11 cellular contexts compared by ENCODE assay signal in genomic region chr10:22652988-22653431, GRCh38.
DNase-seq lines count a peak whose midpoint lies in the region; TF ChIP-seq lines count a peak whose summit lies in the region.
"Had no signal": no experiment of that assay in that cellular context is flagged by ENCODE, and none has a peak within 500 bp of the region (broad histone marks: within the 10 kb centered on the region; RNA-seq: fewer than 3 reads in every experiment).

No MANE protein-coding gene starts in this region.

- POLR2A ChIA-PET in activated CD4-positive, alpha-beta memory T cell treated with anti-CD3 and anti-CD28 coated beads, Interleukin-2, amount 10 ng/mL, durations not matched to agents 7 days and 5 days (lab: Charles Lee), result interaction anchor here (1.4 to 7.6 kb wide), 3 partner anchors 10 to 30 kb away, joined by 4 to 86 read pairs (median 21); no protein-coding TSS in a partner anchor
- POLR2A ChIA-PET in MCF 10A (lab: Yijun Ruan, JAX), result no interaction called here
- POLR2A ChIA-PET in SK-N-SH (lab: Yijun Ruan, JAX), result no interaction called here

- peaks cover 4 to 22% of the 10 kb centered on the region in 2 experiments; a peak in 3 of 4 replicates for H3K4me1 ChIP-seq in SK-N-SH (ENCODE audit: control insufficient read depth in 1 of 2, insufficient read depth in 2 of 2, low read depth in 1 of 2, low read length in 1 of 2)

- no peaks in the 10 kb centered on the region for H3K27me3 Mint-ChIP-seq in activated CD4-positive, alpha-beta memory T cell treated with anti-CD3 and anti-CD28 coated beads, Interleukin-2, amount 10 ng/mL, durations not matched to agents 7 days and 5 days
- H3K27me3 Mint-ChIP-seq in immature natural killer cell (ENCODE audit: low read depth in 3 of 3) (peaks cover 5 to 19% (median 8%) of the 10 kb centered on the region in 3 donors), MCF 10A (ENCODE audit: insufficient read depth, unreplicated experiment) (no peaks in the 10 kb centered on the region)

- no peak overlapping the region for H3K27ac ChIP-seq in SK-N-SH (ENCODE audit: low read depth in 2 of 2, low read length in 1 of 2)
- H3K27ac ChIP-seq: A549 had no signal

- H3K4me2 ChIP-seq in SK-N-SH, result no peak overlapping the region
- H3K4me2 ChIP-seq: A549 had no signal

- H3K4me3 Mint-ChIP-seq in activated CD4-positive, alpha-beta memory T cell treated with anti-CD3 and anti-CD28 coated beads, Interleukin-2, amount 10 ng/mL, durations not matched to agents 7 days and 5 days, result peak overlapping the region; percentile 47
- H3K4me3 Mint-ChIP-seq in immature natural killer cell (peak overlapping the region; percentile 77 to 89 (median 86)), MCF 10A (ENCODE audit: unreplicated experiment) (no peak overlapping the region)

- H3K27ac Mint-ChIP-seq in activated CD4-positive, alpha-beta memory T cell treated with anti-CD3 and anti-CD28 coated beads, Interleukin-2, amount 10 ng/mL, durations not matched to agents 7 days and 5 days, result peak overlapping the region; percentile 83
- H3K27ac Mint-ChIP-seq in immature natural killer cell (peak overlapping the region; percentile 91 to 100 (median 94)), MCF 10A (ENCODE audit: low read depth, unreplicated experiment) (no peak overlapping the region)

- DNase-seq in activated CD4-positive, alpha-beta T cell treated with anti-CD3 and anti-CD28 coated beads for 4 hours, result peak; percentile 57 to 65
- DNase-seq in activated CD4-positive, alpha-beta T cell treated with anti-CD3 and anti-CD28 coated beads, Interleukin-2, amount 50 U/mL, for 1 hour, result no peak
- no peak for DNase-seq in activated CD4-positive, alpha-beta memory T cell treated with anti-CD3 and anti-CD28 coated beads, Interleukin-2, amount 10 ng/mL, durations not matched to agents 7 days and 5 days
- peak in 2 of 3 donors; percentile 46 to 51 for DNase-seq in immature natural killer cell
- DNase-seq in stimulated activated naive CD4-positive, alpha-beta T cell treated with Interleukin-2 at 50 U/mL for 16 hours (lab: John Stamatoyannopoulos, UW), result peak; percentile 58
- no peak for DNase-seq in NOMO-1 treated with DMSO at 0.1 percent for 48 hours (lab: John Stamatoyannopoulos, UW; ENCODE audit: unreplicated experiment)
- DNase-seq in MCF 10A (ENCODE audit: unreplicated experiment), result no peak
- DNase-seq in SK-N-SH, result no peak
- DNase-seq: glutamatergic neuron, NCI-H2029 treated with DMSO at 0.1 percent for 48 hours had no signal

- H3K36me3 ChIP-seq in SK-N-SH (replicated peaks in 1 of 2; ENCODE audit: control insufficient read depth in 1 of 2, insufficient read depth in 2 of 2, low read length in 1 of 2), result no peaks in the 10 kb centered on the region

- 94% methylated on average over 6 of the region's 6 CpGs for WGBS in SK-N-SH (ENCODE audit: low lambda C conversion rate)

- H3K4me3 ChIP-seq in SK-N-SH (ENCODE audit: low read depth in 2 of 2, low read length in 1 of 2), result no peak overlapping the region
- H3K4me3 ChIP-seq: A549 had no signal

- H3K9me3 ChIP-seq in SK-N-SH, result no peaks in the 10 kb centered on the region
- H3K9me3 ChIP-seq: A549 had no signal

- peaks cover 11% of the 10 kb centered on the region for H3K79me2 ChIP-seq in SK-N-SH (ENCODE audit: insufficient read depth)

- peaks cover 51% of the 10 kb centered on the region for H3K36me3 Mint-ChIP-seq in activated CD4-positive, alpha-beta memory T cell treated with anti-CD3 and anti-CD28 coated beads, Interleukin-2, amount 10 ng/mL, durations not matched to agents 7 days and 5 days (ENCODE audit: low read depth)
- peaks cover 12 to 24% (median 15%) of the 10 kb centered on the region in 3 donors for H3K36me3 Mint-ChIP-seq in immature natural killer cell
- H3K36me3 Mint-ChIP-seq in MCF 10A (ENCODE audit: insufficient read depth, unreplicated experiment), result peaks cover 11% of the 10 kb centered on the region

- no peak for TF ChIP-seq EP300 in SK-N-SH (IDR thresholded peaks at IDR 0.05; ENCODE audit: borderline replicate concordance in 1 of 2, low read depth in 1 of 2, low read length in 1 of 2)

- H3K27me3 ChIP-seq in SK-N-SH (ENCODE audit: insufficient read depth), result no peaks in the 10 kb centered on the region

- intact Hi-C loops in MCF 10A (cut with micrococcal nuclease), result no loop called here

- no peak overlapping the region for H3K9ac ChIP-seq in SK-N-SH

- no peaks in the 10 kb centered on the region for H3K9me3 Mint-ChIP-seq in activated CD4-positive, alpha-beta memory T cell treated with anti-CD3 and anti-CD28 coated beads, Interleukin-2, amount 10 ng/mL, durations not matched to agents 7 days and 5 days
- H3K9me3 Mint-ChIP-seq in immature natural killer cell (no peaks in the 10 kb centered on the region), MCF 10A (ENCODE audit: unreplicated experiment) (no peaks in the 10 kb centered on the region)

- no peak for TF ChIP-seq RAD21 in SK-N-SH (IDR thresholded peaks at IDR 0.05; ENCODE audit: low read length)

- H2AFZ ChIP-seq in SK-N-SH (ENCODE audit: low read depth), result no peak overlapping the region

- TF ChIP-seq CTCF in MCF 10A (IDR thresholded peaks at IDR 0.05; ENCODE audit: unreplicated experiment) (no peak), SK-N-SH (IDR thresholded peaks at IDR 0.05) (no peak)

- BruUV-seq in MCF 10A (replicated peaks; lab: Mats Ljungman, UMichigan), result no TSS peak

- CTCF ChIA-PET in activated CD4-positive, alpha-beta memory T cell treated with anti-CD3 and anti-CD28 coated beads, Interleukin-2, amount 10 ng/mL, durations not matched to agents 7 days and 5 days (lab: Charles Lee), result no interaction called here
- CTCF ChIA-PET in MCF 10A (lab: Yijun Ruan, JAX) (interaction anchor here (0.7 kb wide), 1 partner anchor 620 kb away, joined by 3 read pairs; no protein-coding TSS in a partner anchor), SK-N-SH (lab: Yijun Ruan, JAX) (no interaction called here)

- H3F3A ChIP-seq in SK-N-SH (replicated peaks; ENCODE audit: insufficient read depth), result no peaks in the 10 kb centered on the region

- 0 out of 2 replicates have a peak, but pooled peaks cover 9% of the 10 kb centered on the region for H4K20me1 ChIP-seq in SK-N-SH (ENCODE audit: insufficient read depth)

- peaks cover 100% of the 10 kb centered on the region for H3K4me1 Mint-ChIP-seq in activated CD4-positive, alpha-beta memory T cell treated with anti-CD3 and anti-CD28 coated beads, Interleukin-2, amount 10 ng/mL, durations not matched to agents 7 days and 5 days
- H3K4me1 Mint-ChIP-seq in immature natural killer cell (peaks cover 100% of the 10 kb centered on the region in 2 donors), MCF 10A (ENCODE audit: insufficient read depth, unreplicated experiment) (peaks cover 14% of the 10 kb centered on the region)

- no peaks in the 10 kb centered on the region for H3K9me2 ChIP-seq in SK-N-SH

TF ChIP-seq in SK-N-SH, 30 proteins besides CTCF, POLR2A, EP300 and RAD21:
- TF ChIP-seq, protein P1, sequence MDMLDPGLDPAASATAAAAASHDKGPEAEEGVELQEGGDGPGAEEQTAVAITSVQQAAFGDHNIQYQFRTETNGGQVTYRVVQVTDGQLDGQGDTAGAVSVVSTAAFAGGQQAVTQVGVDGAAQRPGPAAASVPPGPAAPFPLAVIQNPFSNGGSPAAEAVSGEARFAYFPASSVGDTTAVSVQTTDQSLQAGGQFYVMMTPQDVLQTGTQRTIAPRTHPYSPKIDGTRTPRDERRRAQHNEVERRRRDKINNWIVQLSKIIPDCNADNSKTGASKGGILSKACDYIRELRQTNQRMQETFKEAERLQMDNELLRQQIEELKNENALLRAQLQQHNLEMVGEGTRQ (IDR thresholded peaks at IDR 0.05; ENCODE audit: borderline replicate concordance, low read depth, low read length), result no peak
- TF ChIP-seq FOXM1 (IDR thresholded peaks at IDR 0.05; ENCODE audit: low read depth) (no peak), EZH2phosphoT487 (IDR thresholded peaks at IDR 0.05; ENCODE audit: borderline replicate concordance, low read depth) (no peak)
- TF ChIP-seq, protein P2, sequence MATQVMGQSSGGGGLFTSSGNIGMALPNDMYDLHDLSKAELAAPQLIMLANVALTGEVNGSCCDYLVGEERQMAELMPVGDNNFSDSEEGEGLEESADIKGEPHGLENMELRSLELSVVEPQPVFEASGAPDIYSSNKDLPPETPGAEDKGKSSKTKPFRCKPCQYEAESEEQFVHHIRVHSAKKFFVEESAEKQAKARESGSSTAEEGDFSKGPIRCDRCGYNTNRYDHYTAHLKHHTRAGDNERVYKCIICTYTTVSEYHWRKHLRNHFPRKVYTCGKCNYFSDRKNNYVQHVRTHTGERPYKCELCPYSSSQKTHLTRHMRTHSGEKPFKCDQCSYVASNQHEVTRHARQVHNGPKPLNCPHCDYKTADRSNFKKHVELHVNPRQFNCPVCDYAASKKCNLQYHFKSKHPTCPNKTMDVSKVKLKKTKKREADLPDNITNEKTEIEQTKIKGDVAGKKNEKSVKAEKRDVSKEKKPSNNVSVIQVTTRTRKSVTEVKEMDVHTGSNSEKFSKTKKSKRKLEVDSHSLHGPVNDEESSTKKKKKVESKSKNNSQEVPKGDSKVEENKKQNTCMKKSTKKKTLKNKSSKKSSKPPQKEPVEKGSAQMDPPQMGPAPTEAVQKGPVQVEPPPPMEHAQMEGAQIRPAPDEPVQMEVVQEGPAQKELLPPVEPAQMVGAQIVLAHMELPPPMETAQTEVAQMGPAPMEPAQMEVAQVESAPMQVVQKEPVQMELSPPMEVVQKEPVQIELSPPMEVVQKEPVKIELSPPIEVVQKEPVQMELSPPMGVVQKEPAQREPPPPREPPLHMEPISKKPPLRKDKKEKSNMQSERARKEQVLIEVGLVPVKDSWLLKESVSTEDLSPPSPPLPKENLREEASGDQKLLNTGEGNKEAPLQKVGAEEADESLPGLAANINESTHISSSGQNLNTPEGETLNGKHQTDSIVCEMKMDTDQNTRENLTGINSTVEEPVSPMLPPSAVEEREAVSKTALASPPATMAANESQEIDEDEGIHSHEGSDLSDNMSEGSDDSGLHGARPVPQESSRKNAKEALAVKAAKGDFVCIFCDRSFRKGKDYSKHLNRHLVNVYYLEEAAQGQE (IDR thresholded peaks at IDR 0.05; ENCODE audit: low read depth, low read length), result no peak

Comparison
In these comparisons a context has a peak if more than half of its experiments do, and no peak if none do; other contexts are left out.
1. DNase-seq: peak in activated CD4-positive, alpha-beta T cell treated with anti-CD3 and anti-CD28 coated beads for 4 hours (2 of 2), immature natural killer cell (2 of 3) and stimulated activated naive CD4-positive, alpha-beta T cell treated with Interleukin-2 at 50 U/mL for 16 hours (single experiment); none in activated CD4-positive, alpha-beta T cell treated with anti-CD3 and anti-CD28 coated beads, Interleukin-2, amount 50 U/mL, for 1 hour (single experiment), activated CD4-positive, alpha-beta memory T cell treated with anti-CD3 and anti-CD28 coated beads, Interleukin-2, amount 10 ng/mL, durations not matched to agents 7 days and 5 days (single experiment), NOMO-1 treated with DMSO at 0.1 percent for 48 hours (single experiment), MCF 10A (single experiment) and SK-N-SH (single experiment).